In genomic region chr18:78713064-78713463, GRCh38 we compare ENCODE assay signal across 25 cellular contexts.
DNase-seq lines count a peak whose midpoint lies in the region; ATAC-seq and TF ChIP-seq lines count a peak whose summit lies in the region.
"Had no signal": no experiment of that assay in that cellular context is flagged by ENCODE, and none has a peak within 500 bp of the region (broad histone marks: within the 10 kb centered on the region; RNA-seq: fewer than 3 reads in every experiment).

No MANE protein-coding gene starts in this region.

- no peak overlapping the region for H2AFZ ChIP-seq in SK-N-SH (ENCODE audit: low read depth)

- DNase-seq in SK-N-SH (no peak), iPS-NIHi11 (ENCODE audit: low spot score) (peak; percentile 84), sigmoid colon (peak; percentile 19), C1 segment of cervical spinal cord (lab: John Stamatoyannopoulos, UW) (no peak)
- no peak for DNase-seq in stimulated activated CD4-positive, alpha-beta T cell treated with anti-CD3 and anti-CD28 coated beads, Interleukin-4, amount 100 ng/mL, for 24 hours
- DNase-seq: activated CD4-positive, alpha-beta T cell treated with anti-CD3 and anti-CD28 coated beads, Interleukin-2, amount 10 ng/mL, durations not matched to agents 7 days and 5 days; DMS79; effector CD4-positive, alpha-beta T cell; foreskin keratinocyte; hippocampal formation; NCI-H2171 treated with DMSO at 0.1 percent for 48 hours; NCI-H526; occipital lobe; retina; stimulated activated CD4-positive, alpha-beta T cell treated with anti-CD3 and anti-CD28 coated beads, Interleukin-12 subunit alpha, Interleukin-12 subunit beta, amount 100 ng/mL, for 4 hours; T-helper 1 cell had no signal

- H3K27me3 ChIP-seq in SK-N-SH (ENCODE audit: insufficient read depth) = no peaks in the 10 kb centered on the region; the same call in 1 of the 2 replicates
- H3K27me3 ChIP-seq in sigmoid colon = no peaks in the 10 kb centered on the region
- H3K27me3 ChIP-seq: foreskin keratinocyte had no signal

- H3K36me3 ChIP-seq in SK-N-SH (replicated peaks in 1 of 2; ENCODE audit: control insufficient read depth in 1 of 2, insufficient read depth in 2 of 2, low read length in 1 of 2) (no peaks in the 10 kb centered on the region), sigmoid colon (no peaks in the 10 kb centered on the region)

- TF ChIP-seq POLR2A in sigmoid colon (IDR thresholded peaks at IDR 0.05) = no peak

- POLR2A ChIA-PET in SK-N-SH (lab: Yijun Ruan, JAX) = no interaction called here

- H3K27ac Mint-ChIP-seq in activated T-helper 17 cell treated with anti-CD3 and anti-CD28 coated beads, Interleukin-2, amount 50 U/mL, for 72 hours = no peak overlapping the region
- H3K27ac Mint-ChIP-seq: activated CD4-positive, alpha-beta T cell treated with anti-CD3 and anti-CD28 coated beads, Interleukin-2, amount 10 ng/mL, durations not matched to agents 7 days and 5 days; B cell; brain; type B pancreatic cell had no signal

- H3K4me1 Mint-ChIP-seq in activated T-helper 17 cell treated with anti-CD3 and anti-CD28 coated beads, Interleukin-2, amount 50 U/mL, for 72 hours = no peaks in the 10 kb centered on the region
- H3K4me1 Mint-ChIP-seq: activated CD4-positive, alpha-beta T cell treated with anti-CD3 and anti-CD28 coated beads, Interleukin-2, amount 10 ng/mL, durations not matched to agents 7 days and 5 days; B cell; brain had no signal

- H3F3A ChIP-seq in SK-N-SH (replicated peaks; ENCODE audit: insufficient read depth) = no peaks in the 10 kb centered on the region

- no peaks in the 10 kb centered on the region for H3K9me3 ChIP-seq in SK-N-SH
- H3K9me3 ChIP-seq in sigmoid colon = peaks cover 0 to 8% (median 3%) of the 10 kb centered on the region in 4 donors

- CTCF ChIA-PET in SK-N-SH (lab: Yijun Ruan, JAX) = interaction anchor here (0.6 kb wide), 1 partner anchor 195 kb away, joined by 3 read pairs; no protein-coding TSS in a partner anchor

- H3K9me3 Mint-ChIP-seq in activated T-helper 17 cell treated with anti-CD3 and anti-CD28 coated beads, Interleukin-2, amount 50 U/mL, for 72 hours = peaks cover 9% of the 10 kb centered on the region
- H3K9me3 Mint-ChIP-seq: activated CD4-positive, alpha-beta T cell treated with anti-CD3 and anti-CD28 coated beads, Interleukin-2, amount 10 ng/mL, durations not matched to agents 7 days and 5 days had no signal

- no peak for TF ChIP-seq CTCF in SK-N-SH (IDR thresholded peaks at IDR 0.05)
- TF ChIP-seq CTCF in sigmoid colon (IDR thresholded peaks at IDR 0.05) = no peak

- H3K27me3 Mint-ChIP-seq in activated T-helper 17 cell treated with anti-CD3 and anti-CD28 coated beads, Interleukin-2, amount 50 U/mL, for 72 hours = peaks cover 7% of the 10 kb centered on the region
- H3K27me3 Mint-ChIP-seq: activated CD4-positive, alpha-beta T cell treated with anti-CD3 and anti-CD28 coated beads, Interleukin-2, amount 10 ng/mL, durations not matched to agents 7 days and 5 days; B cell had no signal

- H3K4me3 ChIP-seq in SK-N-SH (ENCODE audit: low read depth in 2 of 2, low read length in 1 of 2) (no peak overlapping the region), sigmoid colon (no peak overlapping the region)
- H3K4me3 ChIP-seq: lung had no signal

- H3K36me3 Mint-ChIP-seq in activated T-helper 17 cell treated with anti-CD3 and anti-CD28 coated beads, Interleukin-2, amount 50 U/mL, for 72 hours (ENCODE audit: low read depth) = no peaks in the 10 kb centered on the region
- H3K36me3 Mint-ChIP-seq: type B pancreatic cell had no signal

- H3K4me2 ChIP-seq in SK-N-SH = no peak overlapping the region

- WGBS in SK-N-SH (ENCODE audit: low lambda C conversion rate) = 1% methylated on average over 6 of the region's 6 CpGs
- 20 to 31% methylated on average over 6 of the region's 6 CpGs for WGBS in sigmoid colon, 2 donors

- no peak for ATAC-seq in SK-N-SH treated with all-trans-retinoic acid at 6 μM for 48 hours
- no peak for ATAC-seq in activated T-helper 17 cell treated with anti-CD3 and anti-CD28 coated beads, Interleukin-2, amount 50 U/mL, for 72 hours (replicated peaks)
- ATAC-seq: foreskin keratinocyte, Right ventricle myocardium inferior had no signal

- no peak overlapping the region for H3K4me3 Mint-ChIP-seq in activated T-helper 17 cell treated with anti-CD3 and anti-CD28 coated beads, Interleukin-2, amount 50 U/mL, for 72 hours
- H3K4me3 Mint-ChIP-seq: activated CD4-positive, alpha-beta T cell treated with anti-CD3 and anti-CD28 coated beads, Interleukin-2, amount 10 ng/mL, durations not matched to agents 7 days and 5 days; B cell; brain; type B pancreatic cell had no signal

- no peaks in the 10 kb centered on the region for H3K4me1 ChIP-seq in SK-N-SH (ENCODE audit: control insufficient read depth in 1 of 2, insufficient read depth in 2 of 2, low read depth in 1 of 2, low read length in 1 of 2)
- H3K4me1 ChIP-seq in sigmoid colon = no peaks in the 10 kb centered on the region
- H3K4me1 ChIP-seq: foreskin keratinocyte had no signal

- H4K20me1 ChIP-seq in SK-N-SH (ENCODE audit: insufficient read depth) = no peaks in the 10 kb centered on the region

- H3K9ac ChIP-seq in SK-N-SH = no peak overlapping the region

- intact Hi-C loops in sigmoid colon (cut with DNase I) = no loop called here

- no peak overlapping the region for H3K27ac ChIP-seq in SK-N-SH (ENCODE audit: low read depth in 2 of 2, low read length in 1 of 2)
- H3K27ac ChIP-seq in sigmoid colon = no peak overlapping the region
- H3K27ac ChIP-seq: 22Rv1, foreskin keratinocyte had no signal

- TF ChIP-seq RAD21 in SK-N-SH (IDR thresholded peaks at IDR 0.05; ENCODE audit: low read length) = no peak

- no peaks in the 10 kb centered on the region for H3K79me2 ChIP-seq in SK-N-SH (ENCODE audit: insufficient read depth)

- TF ChIP-seq EP300 in SK-N-SH (IDR thresholded peaks at IDR 0.05; ENCODE audit: borderline replicate concordance in 1 of 2, low read depth in 1 of 2, low read length in 1 of 2) = no peak
- no peak for TF ChIP-seq EP300 in sigmoid colon (IDR thresholded peaks at IDR 0.05)

- no peaks in the 10 kb centered on the region for H3K9me2 ChIP-seq in SK-N-SH

TF ChIP-seq in SK-N-SH, 30 proteins besides CTCF, POLR2A, EP300 and RAD21 (continues in another document):
- TF ChIP-seq USF2 (IDR thresholded peaks at IDR 0.05; ENCODE audit: borderline replicate concordance, low read depth, low read length) = no peak
- no peak for TF ChIP-seq USF1 (IDR thresholded peaks at IDR 0.05; ENCODE audit: borderline replicate concordance, low read depth)
- TF ChIP-seq FOXM1 (IDR thresholded peaks at IDR 0.05; ENCODE audit: low read depth) = no peak
- TF ChIP-seq NRF1 (IDR thresholded peaks at IDR 0.05; ENCODE audit: low read depth, low read length) = no peak

TF ChIP-seq in SK-N-SH treated with all-trans-retinoic acid at 6 μM for 48 hours, 23 proteins besides CTCF, POLR2A, EP300 and RAD21 (continues in another document):
- TF ChIP-seq TOX (CRISPR knock-in tag; IDR thresholded peaks at IDR 0.05; ENCODE audit: borderline replicate concordance) (no peak), TCF4 (CRISPR knock-in tag; IDR thresholded peaks at IDR 0.05; ENCODE audit: borderline replicate concordance) (no peak), ZNF70 (CRISPR knock-in tag; IDR thresholded peaks at IDR 0.05) (no peak), GLIS3 (CRISPR knock-in tag; IDR thresholded peaks at IDR 0.05) (no peak), SNAI2 (CRISPR knock-in tag; IDR thresholded peaks at IDR 0.05) (no peak), ZC3H10 (CRISPR knock-in tag; IDR thresholded peaks at IDR 0.05) (no peak), BACH2 (CRISPR knock-in tag; IDR thresholded peaks at IDR 0.05; ENCODE audit: borderline replicate concordance) (no peak)
- TF ChIP-seq, protein P1, sequence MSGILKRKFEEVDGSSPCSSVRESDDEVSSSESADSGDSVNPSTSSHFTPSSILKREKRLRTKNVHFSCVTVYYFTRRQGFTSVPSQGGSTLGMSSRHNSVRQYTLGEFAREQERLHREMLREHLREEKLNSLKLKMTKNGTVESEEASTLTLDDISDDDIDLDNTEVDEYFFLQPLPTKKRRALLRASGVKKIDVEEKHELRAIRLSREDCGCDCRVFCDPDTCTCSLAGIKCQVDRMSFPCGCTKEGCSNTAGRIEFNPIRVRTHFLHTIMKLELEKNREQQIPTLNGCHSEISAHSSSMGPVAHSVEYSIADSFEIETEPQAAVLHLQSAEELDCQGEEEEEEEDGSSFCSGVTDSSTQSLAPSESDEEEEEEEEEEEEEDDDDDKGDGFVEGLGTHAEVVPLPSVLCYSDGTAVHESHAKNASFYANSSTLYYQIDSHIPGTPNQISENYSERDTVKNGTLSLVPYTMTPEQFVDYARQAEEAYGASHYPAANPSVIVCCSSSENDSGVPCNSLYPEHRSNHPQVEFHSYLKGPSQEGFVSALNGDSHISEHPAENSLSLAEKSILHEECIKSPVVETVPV (CRISPR knock-in tag; IDR thresholded peaks at IDR 0.05) = no peak

TF ChIP-seq in PFSK-1, 5 proteins besides CTCF, POLR2A, EP300 and RAD21 (continues in another document):
- no peak for TF ChIP-seq FOXP2 (optimal IDR thresholded peaks at IDR 0.05; ENCODE audit: borderline replicate concordance, extremely low read depth, extremely low read length, insufficient read depth)
- no peak for TF ChIP-seq TAF1 (IDR thresholded peaks at IDR 0.05; ENCODE audit: borderline replicate concordance, insufficient read depth, low read length)
- TF ChIP-seq REST (IDR thresholded peaks at IDR 0.05; ENCODE audit: insufficient read depth in 1 of 2, low read depth in 2 of 2, low read length in 2 of 2) = peak; percentile 83 to 93

Comparison
In these comparisons a context has a peak if more than half of its experiments do, and no peak if none do; other contexts are left out.
1. DNase-seq: peak in iPS-NIHi11 (single experiment) and sigmoid colon (single experiment); none in SK-N-SH (single experiment), stimulated activated CD4-positive, alpha-beta T cell treated with anti-CD3 and anti-CD28 coated beads, Interleukin-4, amount 100 ng/mL, for 24 hours (single experiment) and C1 segment of cervical spinal cord (0 of 14).